11 cellular contexts compared by ENCODE assay signal in the genomic region with DNA sequence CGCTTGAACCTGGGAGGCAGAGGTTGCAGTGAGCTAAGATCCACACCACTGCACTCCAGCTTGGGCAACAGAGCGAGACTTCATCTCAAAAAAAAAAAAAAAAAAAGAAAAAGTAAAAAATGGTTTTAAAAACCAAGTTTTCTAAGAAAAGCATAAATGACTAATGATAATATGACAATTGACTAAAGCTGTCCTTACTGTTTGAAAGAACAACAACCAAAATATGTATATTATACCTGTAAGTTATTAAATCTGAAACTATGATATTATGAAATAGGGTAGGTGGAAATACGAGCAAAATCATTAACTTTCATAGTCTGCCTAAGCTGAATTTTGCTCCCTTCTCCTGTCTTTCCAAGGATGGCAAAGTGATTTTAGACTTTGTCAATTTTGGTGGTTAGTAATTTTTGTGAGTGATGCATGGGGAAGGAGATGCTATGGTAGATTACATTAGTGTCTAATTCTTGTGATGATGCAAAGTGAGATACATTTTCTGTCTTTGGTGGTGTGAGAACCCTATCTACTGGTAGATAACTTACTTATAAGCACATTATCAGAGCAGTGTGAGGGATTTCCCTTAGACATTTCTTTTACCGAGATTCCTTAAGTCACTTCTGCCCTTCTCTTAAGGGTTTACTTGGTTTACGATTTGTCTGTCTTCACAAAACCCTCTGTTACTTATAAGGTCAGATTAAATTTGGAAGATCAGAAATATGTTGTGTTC. TPM values are rescaled to one million over a fixed set of nuclear protein-coding genes. Genes with fewer than 3 reads are reported as not detected.
A peak's percentile ranks its signal among the peaks of the same experiment; 100 is the strongest.
DNase-seq lines count a peak whose midpoint lies in the region; ATAC-seq, FAIRE-seq and TF ChIP-seq lines count a peak whose summit lies in the region.
"Had no signal": no experiment of that assay in that cellular context is flagged by ENCODE, and none has a peak within 500 bp of the region (broad histone marks: within the 10 kb centered on the region; RNA-seq: fewer than 3 reads in every experiment).

No MANE protein-coding gene starts in this region.

- dilution Hi-C loops in keratinocyte (cut with MboI; ENCODE audit: extremely low pct_ligation_motif_present, low sequenced_read_pairs) = no loop called here

- H4K20me1 ChIP-seq in keratinocyte (ENCODE audit: control insufficient read depth, extremely low read depth, insufficient read depth, low read length) = no peaks in the 10 kb centered on the region

- H3K27me3 ChIP-seq in keratinocyte (ENCODE audit: control insufficient read depth, extremely low read depth, insufficient read depth, low read length) (no peaks in the 10 kb centered on the region), subcutaneous abdominal adipose tissue (ENCODE audit: control insufficient read depth in 5 of 5, insufficient read depth in 4 of 5, low read length in 5 of 5) (no peaks in the 10 kb centered on the region)
- H3K27me3 ChIP-seq: SJSA1 had no signal

- H3K9me3 Mint-ChIP-seq in activated T-cell treated with anti-CD3 and anti-CD28 coated beads, Interleukin-2, amount 50 U/mL, for 24 hours = no peaks in the 10 kb centered on the region
- no peaks in the 10 kb centered on the region for H3K9me3 Mint-ChIP-seq in activated T-helper 1 cell treated with anti-CD3 and anti-CD28 coated beads, Interleukin-12 subunit alpha, Interleukin-12 subunit beta, Interleukin-2, Interleukin-4 antibody, amounts not matched to agents 30 ng/mL and 10 ng/mL and 1 ng/mL, durations not matched to agents 14 hours and 24 hours and 36 hours

- H3K4me2 ChIP-seq in keratinocyte (ENCODE audit: control insufficient read depth, extremely low read depth, insufficient read depth, low read depth, low read length) = no peak overlapping the region

- H3K27ac ChIP-seq in keratinocyte (ENCODE audit: control insufficient read depth, insufficient read depth, low read length) (no peak overlapping the region), subcutaneous abdominal adipose tissue (ENCODE audit: low read depth, low read length) (peak overlapping the region; percentile 49)
- H3K27ac ChIP-seq: SJSA1 had no signal

- no peak for ATAC-seq in HG03442 (IDR thresholded peaks at IDR 0.05; ENCODE audit: unreplicated experiment)

- no peak for DNase-seq in activated T-cell treated with anti-CD3 and anti-CD28 coated beads, Interleukin-2, amount 50 U/mL, for 24 hours
- DNase-seq in activated T-cell treated with anti-CD3 and anti-CD28 coated beads, Interleukin-2, amount 50 U/mL, for 48 hours = no peak
- no peak for DNase-seq in activated T-helper 1 cell treated with anti-CD3 and anti-CD28 coated beads, Interleukin-12 subunit alpha, Interleukin-12 subunit beta, Interleukin-2, Interleukin-4 antibody, amounts not matched to agents 30 ng/mL and 10 ng/mL and 1 ng/mL, durations not matched to agents 14 hours and 24 hours and 36 hours (ENCODE audit: low spot score)
- DNase-seq in keratinocyte (ENCODE audit: low read depth, low spot score) (no peak), NCI-H1436 (lab: John Stamatoyannopoulos, UW) (no peak), NCI-H1048 (lab: John Stamatoyannopoulos, UW) (no peak)
- DNase-seq: left ventricle myocardium superior, NCI-H446 treated with DMSO at 0.1 percent for 48 hours had no signal

- H2AFZ ChIP-seq in keratinocyte (ENCODE audit: control insufficient read depth, low read length) = no peak overlapping the region

- no peak for TF ChIP-seq CTCF in keratinocyte (optimal IDR thresholded peaks at IDR 0.05 in 1 of 3, IDR thresholded peaks at IDR 0.05 in 1 of 3, conservative IDR thresholded peaks at IDR 0.05 in 1 of 3; ENCODE audit: extremely low read depth in 1 of 3, insufficient read depth in 2 of 3, low read length in 3 of 3)

- no peaks in the 10 kb centered on the region for H3K27me3 Mint-ChIP-seq in activated T-cell treated with anti-CD3 and anti-CD28 coated beads, Interleukin-2, amount 50 U/mL, for 24 hours
- no peaks in the 10 kb centered on the region for H3K27me3 Mint-ChIP-seq in activated T-helper 1 cell treated with anti-CD3 and anti-CD28 coated beads, Interleukin-12 subunit alpha, Interleukin-12 subunit beta, Interleukin-2, Interleukin-4 antibody, amounts not matched to agents 30 ng/mL and 10 ng/mL and 1 ng/mL, durations not matched to agents 14 hours and 24 hours and 36 hours (ENCODE audit: insufficient read depth)

- H3K79me2 ChIP-seq in keratinocyte (ENCODE audit: control insufficient read depth, insufficient read depth, low read length) = peaks cover 99% of the 10 kb centered on the region

- peak overlapping the region; percentile 95 for H3K27ac Mint-ChIP-seq in activated T-cell treated with anti-CD3 and anti-CD28 coated beads, Interleukin-2, amount 50 U/mL, for 24 hours
- peak overlapping the region; percentile 87 for H3K27ac Mint-ChIP-seq in activated T-helper 1 cell treated with anti-CD3 and anti-CD28 coated beads, Interleukin-12 subunit alpha, Interleukin-12 subunit beta, Interleukin-2, Interleukin-4 antibody, amounts not matched to agents 30 ng/mL and 10 ng/mL and 1 ng/mL, durations not matched to agents 14 hours and 24 hours and 36 hours

- intact Hi-C loops in activated T-helper 1 cell treated with anti-CD3 and anti-CD28 coated beads, Interleukin-12 subunit alpha, Interleukin-12 subunit beta, Interleukin-2, Interleukin-4 antibody, amounts not matched to agents 30 ng/mL and 10 ng/mL and 1 ng/mL, durations not matched to agents 14 hours and 24 hours and 36 hours (cut with micrococcal nuclease) = loop anchor here (10.0 kb wide), 1 partner anchor 1955 kb away; the partner anchor contains the start of genes HDDC3 and UNC45A

- H3K9ac ChIP-seq in keratinocyte (ENCODE audit: control insufficient read depth, extremely low read depth, insufficient read depth, low read length) (no peak overlapping the region), subcutaneous abdominal adipose tissue (ENCODE audit: low read length in 5 of 5) (no peak overlapping the region)

- peak; percentile 13 for FAIRE-seq in keratinocyte (lab: Jason Lieb, UNC)

- peaks cover 9 to 26% of the 10 kb centered on the region in 2 experiments for H3K36me3 ChIP-seq in keratinocyte (ENCODE audit: control insufficient read depth in 2 of 2, extremely low read depth in 1 of 2, insufficient read depth in 2 of 2, low read length in 2 of 2)
- H3K36me3 ChIP-seq in subcutaneous abdominal adipose tissue (ENCODE audit: control insufficient read depth in 5 of 5, insufficient read depth in 5 of 5, low read length in 5 of 5) = peaks cover 27 to 69% (median 44%) of the 10 kb centered on the region in 5 donors

- H3K4me1 Mint-ChIP-seq in activated T-cell treated with anti-CD3 and anti-CD28 coated beads, Interleukin-2, amount 50 U/mL, for 24 hours (ENCODE audit: low read depth) = peaks cover 68% of the 10 kb centered on the region
- H3K4me1 Mint-ChIP-seq in activated T-helper 1 cell treated with anti-CD3 and anti-CD28 coated beads, Interleukin-12 subunit alpha, Interleukin-12 subunit beta, Interleukin-2, Interleukin-4 antibody, amounts not matched to agents 30 ng/mL and 10 ng/mL and 1 ng/mL, durations not matched to agents 14 hours and 24 hours and 36 hours (ENCODE audit: low read depth) = peaks cover 82% of the 10 kb centered on the region

- H3K4me1 ChIP-seq in keratinocyte (ENCODE audit: control insufficient read depth, extremely low read depth, insufficient read depth, low read length) (peaks cover 16% of the 10 kb centered on the region), subcutaneous abdominal adipose tissue (ENCODE audit: control insufficient read depth in 5 of 5, insufficient read depth in 5 of 5, low read length in 5 of 5) (peaks cover 2 to 40% (median 36%) of the 10 kb centered on the region in 5 donors)

- peak overlapping the region; percentile 72 for H3K4me3 Mint-ChIP-seq in activated T-cell treated with anti-CD3 and anti-CD28 coated beads, Interleukin-2, amount 50 U/mL, for 24 hours
- H3K4me3 Mint-ChIP-seq in activated T-helper 1 cell treated with anti-CD3 and anti-CD28 coated beads, Interleukin-12 subunit alpha, Interleukin-12 subunit beta, Interleukin-2, Interleukin-4 antibody, amounts not matched to agents 30 ng/mL and 10 ng/mL and 1 ng/mL, durations not matched to agents 14 hours and 24 hours and 36 hours = peak overlapping the region; percentile 72

- H3K36me3 Mint-ChIP-seq in activated T-cell treated with anti-CD3 and anti-CD28 coated beads, Interleukin-2, amount 50 U/mL, for 24 hours (ENCODE audit: low read depth) = peaks cover 94% of the 10 kb centered on the region
- H3K36me3 Mint-ChIP-seq in activated T-helper 1 cell treated with anti-CD3 and anti-CD28 coated beads, Interleukin-12 subunit alpha, Interleukin-12 subunit beta, Interleukin-2, Interleukin-4 antibody, amounts not matched to agents 30 ng/mL and 10 ng/mL and 1 ng/mL, durations not matched to agents 14 hours and 24 hours and 36 hours (ENCODE audit: low read depth) = peaks cover 69% of the 10 kb centered on the region

- no peaks in the 10 kb centered on the region for H3K9me1 ChIP-seq in keratinocyte (ENCODE audit: control insufficient read depth, extremely low read depth, insufficient read depth, low read length)

- H3K4me3 ChIP-seq in keratinocyte (ENCODE audit: control insufficient read depth in 2 of 3, extremely low read depth in 1 of 3, insufficient read depth in 2 of 3, low read depth in 1 of 3, low read length in 3 of 3) = no peak overlapping the region
- no peak overlapping the region for H3K4me3 ChIP-seq in subcutaneous abdominal adipose tissue (ENCODE audit: low read depth in 1 of 5, low read length in 5 of 5)
- H3K4me3 ChIP-seq: SJSA1 had no signal

- H3K9me3 ChIP-seq in keratinocyte (ENCODE audit: control insufficient read depth, low read depth, low read length) (no peaks in the 10 kb centered on the region), subcutaneous abdominal adipose tissue (ENCODE audit: control insufficient read depth in 5 of 5, low read length in 5 of 5) (no peaks in the 10 kb centered on the region)
- H3K9me3 ChIP-seq: SJSA1 had no signal

RNA-seq across cellular contexts. Expression of gene CHD2, which starts 10.6 kb away (rescaled TPM):
- 102 and 104 TPM in 2 replicates for total RNA-seq in activated T-helper 1 cell treated with anti-CD3 and anti-CD28 coated beads, Interleukin-12 subunit alpha, Interleukin-12 subunit beta, Interleukin-2, Interleukin-4 antibody, amounts not matched to agents 30 ng/mL and 10 ng/mL and 1 ng/mL, durations not matched to agents 14 hours and 24 hours and 36 hours
- 35.3 to 62.0 TPM (median 50.8 TPM) in 3 replicates for polyA plus RNA-seq in keratinocyte
- 361 TPM for polyA plus RNA-seq in keratinocyte (2011; ENCODE audit: low read depth)
- 35.2 and 40.9 TPM in 2 replicates for polyA plus RNA-seq in keratinocyte (2011; cell fraction: cytosol; rRNA removed)
- polyA plus RNA-seq in keratinocyte (2011; cell fraction: nucleus; rRNA removed) = 193 and 213 TPM in 2 replicates
- 30.4 and 63.0 TPM in 2 replicates for polyA plus RNA-seq in keratinocyte (2012; ENCODE audit: low replicate concordance)
- polyA minus RNA-seq in keratinocyte = 64.5 to 125 TPM (median 70.1 TPM) in 3 replicates
- 31.3 TPM for polyA minus RNA-seq in keratinocyte (2011; cell fraction: cytosol; rRNA and poly(A)+ RNA removed)
- 143 and 290 TPM in 2 replicates for polyA minus RNA-seq in keratinocyte (2011; cell fraction: nucleus; rRNA and poly(A)+ RNA removed)
